In the genomic region with DNA sequence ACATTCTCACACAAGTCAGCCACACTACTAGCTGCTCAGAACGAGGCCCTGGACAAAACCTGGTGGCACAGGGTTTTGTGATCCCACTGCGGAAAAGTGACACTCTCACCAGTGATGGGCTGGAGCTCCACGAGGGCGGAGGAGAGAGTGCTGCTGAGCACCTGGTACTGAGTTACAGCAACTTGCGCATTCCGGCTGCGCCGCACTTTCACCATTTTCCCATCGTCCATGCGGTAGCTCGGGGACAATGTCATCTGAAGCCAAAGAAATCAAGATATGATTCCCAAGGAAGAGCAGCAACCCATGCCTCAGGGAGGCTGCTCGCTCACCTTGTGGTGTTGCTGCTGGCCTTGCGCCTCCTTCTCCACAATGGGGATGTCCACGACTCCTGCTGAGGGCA, we compare ENCODE assay signal across 5 cellular contexts.
"Had no signal": no experiment of that assay in that cellular context is flagged by ENCODE, and none has a peak within 500 bp of the region (broad histone marks: within the 10 kb centered on the region; RNA-seq: fewer than 3 reads in every experiment).

No MANE protein-coding gene starts in this region.

- H3K4me3 Mint-ChIP-seq: GM23338, H9 had no signal

- H2AFZ ChIP-seq: GM23338 had no signal

- ATAC-seq: GM23338, K562 had no signal

- H3K4me3 ChIP-seq: GM23338, K562 had no signal

- DNase-seq: H9, HCEC 1CT, IMR-90 had no signal

- H3K9me3 Mint-ChIP-seq: GM23338, H9 had no signal

- H3K4me2 ChIP-seq: GM23338 had no signal

- H3K27ac Mint-ChIP-seq: GM23338, H9 had no signal
